8 cellular contexts compared by ENCODE assay signal in genomic region chr20:2752631-2753455, GRCh38. TPM values are rescaled to one million over a fixed set of nuclear protein-coding genes. Genes with fewer than 3 reads are reported as not detected.
DNase-seq lines count a peak whose midpoint lies in the region; ATAC-seq, FAIRE-seq and TF ChIP-seq lines count a peak whose summit lies in the region.

No MANE protein-coding gene starts in this region.

- H3K4me1 ChIP-seq in pancreas: peaks cover 0 to 12% (median 3%) of the 10 kb centered on the region in 3 donors
- H3K4me1 ChIP-seq in small intestine (ENCODE audit: control insufficient read depth in 2 of 2, insufficient read depth in 1 of 2, low read depth in 1 of 2, low read length in 1 of 2): peaks cover 5 to 7% of the 10 kb centered on the region in 2 donors

- TF ChIP-seq CTCF in fibroblast of the aortic adventitia (IDR thresholded peaks at IDR 0.05; ENCODE audit: insufficient read depth, low read length): peak; percentile 77
- TF ChIP-seq CTCF in pancreas (IDR thresholded peaks at IDR 0.05): peak; percentile 30 to 67 (median 52)

- DNase-seq in NCI-H526 (lab: John Stamatoyannopoulos, UW): peak; percentile 11 to 70
- DNase-seq in NCI-H526 treated with DMSO at 0.1 percent for 48 hours (lab: John Stamatoyannopoulos, UW): no peak
- peak; percentile 61 for DNase-seq in NCI-H1105 treated with DMSO at 0.1 percent for 48 hours (lab: John Stamatoyannopoulos, UW)
- peak; percentile 69 for DNase-seq in activated T-cell treated with anti-CD3 and anti-CD28 coated beads, Interleukin-2, amount 50 U/mL, for 1 hour
- DNase-seq in fibroblast of the aortic adventitia (ENCODE audit: low read depth): peak; percentile 33
- DNase-seq in pancreas: peak in 4 of 6 donors; percentile 30 to 75 (median 65)
- DNase-seq in small intestine: no peak

- H3K27ac ChIP-seq in pancreas: no peak overlapping the region
- H3K27ac ChIP-seq in small intestine (ENCODE audit: low read depth in 1 of 2, low read length in 1 of 2): no peak overlapping the region

- 11 to 15% methylated on average over 36 to 41 of the region's 41 CpGs for WGBS in pancreas, 2 donors
- whole genome bisulfite sequencing in small intestine, 3 donors: 9 to 12% (median 10%) methylated on average over 32 to 41 of the region's 41 CpGs

- no peaks in the 10 kb centered on the region for H3K9me3 ChIP-seq in pancreas
- H3K9me3 ChIP-seq in small intestine (ENCODE audit: control insufficient read depth, low read depth): no peaks in the 10 kb centered on the region

- H3K4me3 ChIP-seq in fibroblast of the aortic adventitia (ENCODE audit: low read depth, low read length) (peak overlapping the region; percentile 55), pancreas (peak overlapping the region in 3 of 4 donors; percentile 34 to 62 (median 49)), small intestine (ENCODE audit: low read depth in 1 of 2, low read length in 2 of 2) (peak overlapping the region in 1 of 2 donors; percentile 54)

- H3K27me3 ChIP-seq in pancreas: no peaks in the 10 kb centered on the region
- H3K27me3 ChIP-seq in small intestine (ENCODE audit: control insufficient read depth in 2 of 2, insufficient read depth in 2 of 2, low read length in 2 of 2): peaks cover 5 to 8% of the 10 kb centered on the region in 2 donors

- H3K36me3 ChIP-seq in pancreas (no peaks in the 10 kb centered on the region), small intestine (ENCODE audit: control insufficient read depth in 2 of 2, insufficient read depth in 2 of 2, low read length in 2 of 2) (no peaks in the 10 kb centered on the region)

- ATAC-seq in pancreas: peak in 2 of 4 donors; percentile 14 to 16
- ATAC-seq in GM18502 (IDR thresholded peaks at IDR 0.05; ENCODE audit: poor library complexity, unreplicated experiment): no peak

- FAIRE-seq in pancreas (lab: Jason Lieb, UNC) (no peak), small intestine (lab: Jason Lieb, UNC) (no peak)

- intact Hi-C loops in pancreas (cut with DNase I): no loop called here

RNA-seq across cellular contexts. Expression of gene CPXM1, which starts 47.6 kb away (rescaled TPM):
- total RNA-seq in fibroblast of the aortic adventitia (ENCODE audit: low replicate concordance) (3.8 and 48.5 TPM in 2 replicates), pancreas (10 to 100 TPM in 1 of 6 donors, 1 to 10 TPM in 2, under 1 TPM in 3; 0.28 to 10.6 (median 2.2) TPM)
- polyA plus RNA-seq in pancreas (1 to 10 TPM; 1.1 to 2.9 TPM), small intestine (1 to 10 TPM in 1 of 3 donors, under 1 TPM in 1, not detected in 1; 0.54 to 1.8 TPM)

Comparison
In these comparisons a context has a peak if more than half of its experiments do, and no peak if none do; other contexts are left out.
1. DNase-seq: peak in NCI-H526 (2 of 2), NCI-H1105 treated with DMSO at 0.1 percent for 48 hours (single experiment), activated T-cell treated with anti-CD3 and anti-CD28 coated beads, Interleukin-2, amount 50 U/mL, for 1 hour (single experiment), fibroblast of the aortic adventitia (single experiment) and pancreas (4 of 6); none in NCI-H526 treated with DMSO at 0.1 percent for 48 hours (single experiment) and small intestine (single experiment).